8 cellular contexts compared by ENCODE assay signal in genomic region chr16:50025544-50025931, GRCh38. TPM values are rescaled to one million over a fixed set of nuclear protein-coding genes. Genes with fewer than 3 reads are reported as not detected.
DNase-seq lines count a peak whose midpoint lies in the region; FAIRE-seq and TF ChIP-seq lines count a peak whose summit lies in the region.

No MANE protein-coding gene starts in this region.

- in situ Hi-C loops in HAP-1 (cut with MboI; ENCODE audit: low sequenced_read_pairs), result loop anchor here (10.0 kb wide), 1 partner anchor 189 kb away; no protein-coding TSS in a partner anchor

- DNase-seq in GM06990 (ENCODE audit: extremely low read depth, insufficient read length) (peak; percentile 39), HAP-1 (ENCODE audit: low spot score in 2 of 2) (peak; percentile 8 to 31), OCI-LY7 (ENCODE audit: low spot score) (peak; percentile 36), ascending aorta (ENCODE audit: low spot score in 2 of 2) (no peak), keratinocyte (ENCODE audit: low read depth, low spot score) (no peak), LoVo (ENCODE audit: low spot score) (no peak), hippocampal formation (lab: John Stamatoyannopoulos, UW) (no peak)
- DNase-seq in stimulated activated CD4-positive, alpha-beta T cell treated with anti-CD3 and anti-CD28 coated beads, Interleukin-4, amount 100 ng/mL, for 24 hours, result peak; percentile 29

- POLR2A ChIA-PET in OCI-LY7 (lab: Charles Lee), result interaction anchor here (0.9 to 1.7 kb wide), 9 partner anchors 10 to 206 kb away, joined by 3 to 11 read pairs (median 4); partner anchors contain the start of gene HEATR3

- peak overlapping the region; percentile 95 for H3K4me2 ChIP-seq in OCI-LY7 (ENCODE audit: low read length)
- peak overlapping the region; percentile 77 for H3K4me2 ChIP-seq in keratinocyte (ENCODE audit: control insufficient read depth, extremely low read depth, insufficient read depth, low read depth, low read length)

- H3K4me3 ChIP-seq in GM06990 (replicated peaks; ENCODE audit: low read depth, low read length), result peak overlapping the region; percentile 91
- peak overlapping the region; percentile 96 for H3K4me3 ChIP-seq in HAP-1
- H3K4me3 ChIP-seq in OCI-LY7 (ENCODE audit: low read depth, low read length, poor library complexity, severe bottlenecking), result peak overlapping the region; percentile 98
- H3K4me3 ChIP-seq in ascending aorta, result peak overlapping the region; percentile 85 to 92
- H3K4me3 ChIP-seq in keratinocyte (ENCODE audit: control insufficient read depth in 2 of 3, extremely low read depth in 1 of 3, insufficient read depth in 2 of 3, low read depth in 1 of 3, low read length in 3 of 3), result peak overlapping the region; percentile 75 to 93 (median 78)

- H3K27ac ChIP-seq in OCI-LY7 (ENCODE audit: low read depth, low read length, poor library complexity, severe bottlenecking) (peak overlapping the region; percentile 38), ascending aorta (peak overlapping the region; percentile 71 to 86), keratinocyte (ENCODE audit: control insufficient read depth, insufficient read depth, low read length) (peak overlapping the region; percentile 42)

- intact Hi-C loops in OCI-LY7 (cut with micrococcal nuclease; ENCODE audit: unreplicated experiment) (loop anchor here (2.0 to 5.0 kb wide), 3 partner anchors 41 to 342 kb away; partner anchors contain the start of genes BRD7 and TENT4B), ascending aorta (cut with DNase I) (loop anchor here (1.0 to 5.0 kb wide), 9 partner anchors 41 to 781 kb away; partner anchors contain the start of genes TENT4B and ZNF423)

- H3K9me1 ChIP-seq in keratinocyte (ENCODE audit: control insufficient read depth, extremely low read depth, insufficient read depth, low read length), result no peaks in the 10 kb centered on the region

- no peak for TF ChIP-seq CTCF in GM06990 (IDR thresholded peaks at IDR 0.05; ENCODE audit: insufficient read depth, low read length, poor library complexity, severe bottlenecking)
- no peak for TF ChIP-seq CTCF in OCI-LY7 (conservative IDR thresholded peaks at IDR 0.05; ENCODE audit: low read length)
- no peak for TF ChIP-seq CTCF in ascending aorta (IDR thresholded peaks at IDR 0.05)
- no peak for TF ChIP-seq CTCF in keratinocyte (optimal IDR thresholded peaks at IDR 0.05 in 1 of 3, IDR thresholded peaks at IDR 0.05 in 1 of 3, conservative IDR thresholded peaks at IDR 0.05 in 1 of 3; ENCODE audit: extremely low read depth in 1 of 3, insufficient read depth in 2 of 3, low read length in 3 of 3)

- CTCF ChIA-PET in OCI-LY7 (lab: Charles Lee; ENCODE audit: unreplicated experiment), result interaction anchor here (0.7 to 2.2 kb wide), 8 partner anchors 13 to 185 kb away, joined by 3 to 30 read pairs (median 3); no protein-coding TSS in a partner anchor

- no peaks in the 10 kb centered on the region for H3K9me2 ChIP-seq in OCI-LY7 (ENCODE audit: insufficient read depth, low read length)

- H3K9me3 ChIP-seq in HAP-1, result no peaks in the 10 kb centered on the region
- no peaks in the 10 kb centered on the region for H3K9me3 ChIP-seq in OCI-LY7 (ENCODE audit: low read length)
- no peaks in the 10 kb centered on the region for H3K9me3 ChIP-seq in ascending aorta
- no peaks in the 10 kb centered on the region for H3K9me3 ChIP-seq in keratinocyte (ENCODE audit: control insufficient read depth, low read depth, low read length)

- H3K4me1 ChIP-seq in HAP-1 (peaks cover 8% of the 10 kb centered on the region), OCI-LY7 (ENCODE audit: insufficient read depth, low read length, poor library complexity, severe bottlenecking) (peaks cover 14% of the 10 kb centered on the region), ascending aorta (peaks cover 2 to 7% of the 10 kb centered on the region in 2 donors), keratinocyte (ENCODE audit: control insufficient read depth, extremely low read depth, insufficient read depth, low read length) (peaks cover 8% of the 10 kb centered on the region)

- H3K27me3 ChIP-seq in GM06990 (replicated peaks; ENCODE audit: control insufficient read depth, insufficient read depth, low read length) (no peaks in the 10 kb centered on the region), HAP-1 (ENCODE audit: low read depth) (no peaks in the 10 kb centered on the region; the same call in 1 of the 2 replicates), ascending aorta (no peaks in the 10 kb centered on the region), keratinocyte (ENCODE audit: control insufficient read depth, extremely low read depth, insufficient read depth, low read length) (no peaks in the 10 kb centered on the region)

- H4K20me1 ChIP-seq in OCI-LY7 (ENCODE audit: insufficient read depth, low read length), result peaks cover 17% of the 10 kb centered on the region; the same call in 1 of the 2 replicates
- no peaks in the 10 kb centered on the region for H4K20me1 ChIP-seq in keratinocyte (ENCODE audit: control insufficient read depth, extremely low read depth, insufficient read depth, low read length)

- H3K36me3 ChIP-seq in GM06990 (ENCODE audit: control insufficient read depth, insufficient read depth, low read length) (no peaks in the 10 kb centered on the region), HAP-1 (replicated peaks) (peaks cover 14% of the 10 kb centered on the region), OCI-LY7 (ENCODE audit: insufficient read depth, low read length) (peaks cover 32% of the 10 kb centered on the region), ascending aorta (peaks cover 0 to 3% of the 10 kb centered on the region in 2 donors), keratinocyte (ENCODE audit: control insufficient read depth in 2 of 2, extremely low read depth in 1 of 2, insufficient read depth in 2 of 2, low read length in 2 of 2) (peaks cover 0 to 5% of the 10 kb centered on the region in 2 experiments)

- dilution Hi-C loops in keratinocyte (cut with MboI; ENCODE audit: extremely low pct_ligation_motif_present, low sequenced_read_pairs), result no loop called here

- BruUV-seq in OCI-LY7 (replicated peaks; lab: Mats Ljungman, UMichigan), result no TSS peak

- H2AFZ ChIP-seq in OCI-LY7 (ENCODE audit: low read length) (peak overlapping the region; percentile 90), keratinocyte (ENCODE audit: control insufficient read depth, low read length) (peak overlapping the region; percentile 73)

- H3K79me2 ChIP-seq in OCI-LY7 (ENCODE audit: insufficient read depth, low read depth, low read length) (peaks cover 37% of the 10 kb centered on the region), keratinocyte (ENCODE audit: control insufficient read depth, insufficient read depth, low read length) (peaks cover 37% of the 10 kb centered on the region)

- peak overlapping the region; percentile 73 for H3K9ac ChIP-seq in keratinocyte (ENCODE audit: control insufficient read depth, extremely low read depth, insufficient read depth, low read length)

- no peak for FAIRE-seq in keratinocyte (lab: Jason Lieb, UNC)

RNA-seq across cellular contexts. Expression of gene CNEP1R1, which starts 0.5 kb away (rescaled TPM):
- 19.9 and 23.1 TPM in 2 replicates for total RNA-seq in OCI-LY7 (2014; rRNA removed; shearing (Covaris generic))
- total RNA-seq in OCI-LY7 (2022) (24.1 and 26.3 TPM in 2 replicates), ascending aorta (5.9 TPM)
- polyA plus RNA-seq in keratinocyte, result 19.9 to 28.5 TPM (median 21.4 TPM) in 3 replicates
- polyA plus RNA-seq in keratinocyte (2011; ENCODE audit: low read depth), result 11.0 TPM
- 10.6 and 23.0 TPM in 2 replicates for polyA plus RNA-seq in keratinocyte (2011; cell fraction: cytosol; rRNA removed)
- 24.0 and 36.7 TPM in 2 replicates for polyA plus RNA-seq in keratinocyte (2011; cell fraction: nucleus; rRNA removed)
- polyA plus RNA-seq in keratinocyte (2012; ENCODE audit: low replicate concordance), result 14.2 and 18.1 TPM in 2 replicates
- polyA minus RNA-seq in keratinocyte, result 3.4 to 20.5 TPM (median 19.7 TPM) in 3 replicates
- 20.0 TPM for polyA minus RNA-seq in keratinocyte (2011; cell fraction: cytosol; rRNA and poly(A)+ RNA removed)
- 6.9 and 13.7 TPM in 2 replicates for polyA minus RNA-seq in keratinocyte (2011; cell fraction: nucleus; rRNA and poly(A)+ RNA removed)

RNA-seq across cellular contexts. Expression of gene HEATR3, which starts 40.2 kb away (rescaled TPM):
- 36.8 and 50.6 TPM in 2 replicates for total RNA-seq in OCI-LY7 (2014; rRNA removed; shearing (Covaris generic))
- total RNA-seq in OCI-LY7 (2022) (25.0 and 34.2 TPM in 2 replicates), ascending aorta (10.4 TPM)
- polyA plus RNA-seq in keratinocyte, result 20.9 to 27.2 TPM (median 23.5 TPM) in 3 replicates
- polyA plus RNA-seq in keratinocyte (2011; ENCODE audit: low read depth), result 6.9 TPM
- polyA plus RNA-seq in keratinocyte (2011; cell fraction: cytosol; rRNA removed), result 12.1 and 18.4 TPM in 2 replicates
- 29.1 and 29.9 TPM in 2 replicates for polyA plus RNA-seq in keratinocyte (2011; cell fraction: nucleus; rRNA removed)
- polyA plus RNA-seq in keratinocyte (2012; ENCODE audit: low replicate concordance), result 9.8 and 15.1 TPM in 2 replicates
- polyA minus RNA-seq in keratinocyte, result 16.9 to 24.1 TPM (median 21.3 TPM) in 3 replicates
- 37.4 TPM for polyA minus RNA-seq in keratinocyte (2011; cell fraction: cytosol; rRNA and poly(A)+ RNA removed)
- 16.1 and 29.7 TPM in 2 replicates for polyA minus RNA-seq in keratinocyte (2011; cell fraction: nucleus; rRNA and poly(A)+ RNA removed)

Comparison
In these comparisons a context has a peak if more than half of its experiments do, and no peak if none do; other contexts are left out.
1. DNase-seq: peak in GM06990 (single experiment), HAP-1 (2 of 2), OCI-LY7 (single experiment) and stimulated activated CD4-positive, alpha-beta T cell treated with anti-CD3 and anti-CD28 coated beads, Interleukin-4, amount 100 ng/mL, for 24 hours (single experiment); none in ascending aorta (0 of 2), keratinocyte (single experiment), LoVo (single experiment) and hippocampal formation (0 of 2).
2. Peak in every context shown above with its lines, with median percentiles within 50 percentile points of each other: H3K4me3 ChIP-seq and H3K27ac ChIP-seq.